ENCODE assay signal across 6 cellular contexts in the genomic region with DNA sequence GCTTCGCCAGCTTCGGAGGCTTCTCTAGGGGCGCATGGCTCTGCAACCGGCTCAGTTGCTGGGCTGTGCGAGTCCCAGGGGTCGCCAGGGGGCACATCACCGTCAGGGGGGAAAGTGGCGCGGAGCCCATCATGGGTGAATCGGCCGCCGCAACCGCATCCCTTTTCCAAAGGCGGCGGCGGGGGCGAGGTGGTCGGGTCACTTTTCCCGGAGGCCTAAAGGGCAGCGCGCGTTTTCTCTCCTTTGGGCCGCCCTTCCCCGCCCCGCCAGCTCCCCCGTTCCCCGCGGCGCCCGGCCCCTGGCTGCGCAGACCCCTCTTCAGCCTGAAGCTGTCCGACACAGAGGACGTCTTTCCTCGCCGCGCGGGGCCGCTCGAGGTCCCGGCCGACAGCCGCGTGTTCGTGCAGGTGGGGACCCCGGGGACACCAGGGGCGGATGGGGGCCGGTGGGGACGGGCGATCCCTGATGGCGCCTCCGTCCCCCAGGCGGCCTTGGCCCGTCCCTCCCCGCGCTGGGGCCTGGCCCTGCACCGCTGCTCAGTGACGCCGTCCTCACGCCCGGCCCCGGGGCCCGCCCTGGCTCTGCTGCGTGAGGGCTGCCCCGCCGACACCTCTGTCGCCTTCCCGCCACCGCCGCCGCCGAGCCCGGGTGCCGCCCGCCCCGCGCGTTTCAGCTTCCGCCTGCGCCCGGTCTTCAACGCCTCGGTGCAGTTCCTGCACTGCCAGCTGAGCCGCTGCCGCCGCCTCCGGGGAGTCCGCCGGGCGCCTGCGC. TPM values are rescaled to one million over a fixed set of nuclear protein-coding genes. Genes with fewer than 3 reads are reported as not detected.
DNase-seq lines count a peak whose midpoint lies in the region; TF ChIP-seq lines count a peak whose summit lies in the region.

No MANE protein-coding gene starts in this region.

- no peak for TF ChIP-seq EP300 in tibial nerve (IDR thresholded peaks at IDR 0.05)

- no peaks in the 10 kb centered on the region for H3K9me3 ChIP-seq in tibial nerve

- WGBS in urinary bladder: under 1% methylated on average over 90 of the region's 90 CpGs
- WGBS in tibial nerve, 2 donors: 0 to 1% methylated on average over 25 to 67 of the region's 90 CpGs

- no peak overlapping the region for H3K27ac ChIP-seq in urinary bladder (ENCODE audit: low read depth)
- H3K27ac ChIP-seq in tibial nerve: no peak overlapping the region

- H3K36me3 ChIP-seq in urinary bladder (ENCODE audit: insufficient read depth) (peaks cover 5% of the 10 kb centered on the region), tibial nerve (peaks cover 0 to 29% (median 8%) of the 10 kb centered on the region in 3 donors)

- peak overlapping the region; percentile 27 for H3K4me3 ChIP-seq in iPS-11a (ENCODE audit: low read depth, low read length)
- H3K4me3 ChIP-seq in urinary bladder (ENCODE audit: low read depth, low read length): peak overlapping the region; percentile 32
- H3K4me3 ChIP-seq in tibial nerve: peak overlapping the region in 1 of 4 donors; percentile 35

- H3K27me3 ChIP-seq in tibial nerve: peaks cover 0 to 48% of the 10 kb centered on the region in 2 donors

- TF ChIP-seq POLR2A in tibial nerve (IDR thresholded peaks at IDR 0.05): no peak

- TF ChIP-seq CTCF in tibial nerve (IDR thresholded peaks at IDR 0.05): no peak

- DNase-seq in HuH-7.5 (ENCODE audit: low spot score) (peak; percentile 78), tibial nerve (ENCODE audit: low spot score in 2 of 2) (no peak), foreskin melanocyte (no peak)
- DNase-seq in activated CD4-positive, alpha-beta T cell treated with anti-CD3 and anti-CD28 coated beads, Interleukin-2, amount 50 U/mL, for 1 hour: peak; percentile 39

- no peaks in the 10 kb centered on the region for H3K4me1 ChIP-seq in urinary bladder (ENCODE audit: insufficient read depth)
- peaks cover 0 to 49% (median 21%) of the 10 kb centered on the region in 4 donors for H3K4me1 ChIP-seq in tibial nerve

RNA-seq across cellular contexts. Expression of gene TGFBR3L, which starts 1.7 kb away (rescaled TPM):
- not detected for total RNA-seq in urinary bladder
- polyA plus RNA-seq in urinary bladder: 2.6 TPM
- total RNA-seq in tibial nerve: not detected

RNA-seq across cellular contexts. Expression of gene SNAPC2, which starts 3.8 kb away (rescaled TPM):
- total RNA-seq in urinary bladder: 6.8 TPM
- polyA plus RNA-seq in urinary bladder: 55.6 TPM
- 10 to 100 TPM; 11.6 to 26.4 (median 16.1) TPM for total RNA-seq in tibial nerve

RNA-seq across cellular contexts. Expression of gene CTXN1, which starts 9.6 kb away (rescaled TPM):
- total RNA-seq in urinary bladder (0.63 TPM), tibial nerve (1 to 10 TPM in 3 of 4 donors, under 1 TPM in 1; 0.66 to 7.2 (median 3.0) TPM)
- polyA plus RNA-seq in urinary bladder: 22.1 TPM

RNA-seq across cellular contexts. Expression of gene MAP2K7, which starts 12.6 kb away (rescaled TPM):
- total RNA-seq in urinary bladder (9.8 TPM), tibial nerve (10 to 100 TPM; 11.1 to 31.2 (median 20.9) TPM)
- 31.0 TPM for polyA plus RNA-seq in urinary bladder

RNA-seq across cellular contexts. Expression of gene TIMM44, which starts 27.1 kb away (rescaled TPM):
- 31.2 TPM for total RNA-seq in urinary bladder
- polyA plus RNA-seq in urinary bladder: 60.2 TPM
- 10 to 100 TPM; 60.1 to 91.3 (median 77.1) TPM for total RNA-seq in tibial nerve

Comparison
In these comparisons a context has a peak if more than half of its experiments do, and no peak if none do; other contexts are left out.
1. DNase-seq: peak in HuH-7.5 (single experiment) and activated CD4-positive, alpha-beta T cell treated with anti-CD3 and anti-CD28 coated beads, Interleukin-2, amount 50 U/mL, for 1 hour (single experiment); none in tibial nerve (0 of 2) and foreskin melanocyte (single experiment).